16 cellular contexts compared by ENCODE assay signal in the genomic region with DNA sequence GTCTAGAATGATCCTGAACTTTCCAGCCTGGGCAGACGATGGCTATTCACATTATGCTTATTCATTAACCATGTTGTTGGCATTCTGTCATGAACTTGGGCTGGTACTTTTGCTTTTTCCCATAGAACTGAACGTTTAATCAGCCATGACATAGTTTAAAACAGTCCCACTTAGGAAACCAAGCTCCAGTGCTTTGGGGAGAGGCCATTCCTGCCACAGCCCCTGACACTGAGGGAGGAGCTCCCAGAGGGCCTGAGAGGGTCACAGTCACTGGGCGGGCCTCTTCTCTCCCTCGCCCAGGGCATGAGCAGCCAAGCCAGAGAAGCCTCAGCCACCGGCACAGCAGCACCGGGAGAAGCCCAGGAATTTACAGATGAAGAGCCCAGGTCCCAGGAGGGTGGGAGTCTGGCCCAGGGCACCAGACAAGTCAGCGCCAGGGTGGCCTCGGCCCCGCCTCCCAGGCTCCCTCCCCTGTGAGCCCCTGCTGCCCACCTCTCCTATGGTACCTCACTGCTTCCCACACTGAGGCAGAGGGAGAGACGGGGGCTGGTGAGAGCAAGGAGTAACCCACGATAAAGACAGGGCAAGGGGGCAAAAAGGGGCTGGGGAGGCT. TPM values are rescaled to one million over a fixed set of nuclear protein-coding genes. Genes with fewer than 3 reads are reported as not detected.
DNase-seq lines count a peak whose midpoint lies in the region; ATAC-seq, FAIRE-seq and TF ChIP-seq lines count a peak whose summit lies in the region.
"Had no signal": no experiment of that assay in that cellular context is flagged by ENCODE, and none has a peak within 500 bp of the region (broad histone marks: within the 10 kb centered on the region; RNA-seq: fewer than 3 reads in every experiment).

No MANE protein-coding gene starts in this region.

- H3F3A ChIP-seq in PC-9 (ENCODE audit: insufficient read depth, low read depth): peaks cover 81% of the 10 kb centered on the region

- CTCF ChIA-PET in CD4-positive, alpha-beta T cell (lab: Charles Lee): no interaction called here
- CTCF ChIA-PET in PC-9 (lab: Charles Lee): interaction anchor here (0.9 to 1.0 kb wide), 2 partner anchors 15 to 17 kb away, joined by 3 to 4 read pairs; no protein-coding TSS in a partner anchor

- no peaks in the 10 kb centered on the region for H3K9me3 Mint-ChIP-seq in CD4-positive, alpha-beta T cell
- H3K9me3 Mint-ChIP-seq: activated T-helper 2 cell treated with anti-CD3 and anti-CD28 coated beads, Interferon-gamma antibody, Interleukin-2, Interleukin-4, amounts not matched to agents 10 μg/mL and 5 μg/mL and 100 μg/mL, durations not matched to agents 14 hours and 24 hours and 36 hours; memory B cell; stimulated activated memory B cell treated with anti-CD40 and anti-IgM and Interleukin-4, amounts not matched to agents 10 μg/mL and 1 μg/mL and 100 μg/mL, for 72 hours; T-helper 2 cell treated with Interferon-gamma antibody and Interleukin-4, amounts not matched to agents 5 μg/mL and 100 μg/mL, for 36 hours had no signal

- peaks cover 70% of the 10 kb centered on the region for H3K4me1 Mint-ChIP-seq in CD4-positive, alpha-beta T cell (ENCODE audit: low read depth)

- H3K27me3 Mint-ChIP-seq in CD4-positive, alpha-beta T cell: no peaks in the 10 kb centered on the region

- peak overlapping the region; percentile 90 for H3K4me2 ChIP-seq in PC-9

- H3K27ac ChIP-seq in CD4-positive, alpha-beta T cell (ENCODE audit: low read depth, low read length): no peak overlapping the region
- peak overlapping the region; percentile 92 for H3K27ac ChIP-seq in PC-9
- H3K27ac ChIP-seq in kidney (ENCODE audit: low read depth in 2 of 2, low read length in 2 of 2): peak overlapping the region; percentile 89 to 96
- H3K27ac ChIP-seq: C4-2B had no signal

- H3K36me3 Mint-ChIP-seq in CD4-positive, alpha-beta T cell (ENCODE audit: low read depth): no peaks in the 10 kb centered on the region
- H3K36me3 Mint-ChIP-seq: memory B cell; stimulated activated memory B cell treated with anti-CD40 and anti-IgM and Interleukin-4, amounts not matched to agents 10 μg/mL and 1 μg/mL and 100 μg/mL, for 72 hours had no signal

- POLR2A ChIA-PET in CD4-positive, alpha-beta T cell (lab: Charles Lee): interaction anchor here (0.6 to 17.1 kb wide), 5 partner anchors 15 to 73 kb away, joined by 3 to 295 read pairs (median 4); a partner anchor contains a TSS
- POLR2A ChIA-PET in PC-9 (lab: Charles Lee; ENCODE audit: unreplicated experiment): interaction anchor here (0.6 to 0.9 kb wide), 5 partner anchors 16 to 63 kb away, joined by 3 to 6 read pairs (median 3); no protein-coding TSS in a partner anchor

- H3K36me3 ChIP-seq in PC-9 (ENCODE audit: low read depth) (peaks cover 5% of the 10 kb centered on the region), kidney (ENCODE audit: control insufficient read depth in 1 of 2, insufficient read depth in 2 of 2, low read length in 2 of 2) (no peaks in the 10 kb centered on the region)

- intact Hi-C loops in CD4-positive, alpha-beta T cell (cut with DNase I, micrococcal nuclease): loop anchor here in 1 of 2 experiments (2.0 to 5.0 kb wide), 2 partner anchors 16 to 37 kb away; no protein-coding TSS in a partner anchor
- intact Hi-C loops in PC-9 (cut with micrococcal nuclease; ENCODE audit: unreplicated experiment): no loop called here
- intact Hi-C loops in kidney (cut with DNase I): no loop called here

- ATAC-seq in CD4-positive, alpha-beta T cell (ENCODE audit: poor library complexity): no peak
- ATAC-seq in HG03442 (IDR thresholded peaks at IDR 0.05; ENCODE audit: unreplicated experiment): no peak
- ATAC-seq: stimulated activated memory B cell treated with anti-CD40 and anti-IgM and Interleukin-4, amounts not matched to agents 10 μg/mL and 1 μg/mL and 100 μg/mL, for 72 hours had no signal

- no peaks in the 10 kb centered on the region for H4K20me1 ChIP-seq in PC-9 (ENCODE audit: insufficient read depth)

- H3K4me3 Mint-ChIP-seq in CD4-positive, alpha-beta T cell: no peak overlapping the region
- H3K4me3 Mint-ChIP-seq: memory B cell; stimulated activated memory B cell treated with anti-CD40 and anti-IgM and Interleukin-4, amounts not matched to agents 10 μg/mL and 1 μg/mL and 100 μg/mL, for 72 hours; T-helper 2 cell treated with Interferon-gamma antibody and Interleukin-4, amounts not matched to agents 5 μg/mL and 100 μg/mL, for 36 hours had no signal

- H3K9me2 ChIP-seq in PC-9 (ENCODE audit: insufficient read depth): no peaks in the 10 kb centered on the region

- DNase-seq in CD4-positive, alpha-beta T cell: peak in 1 of 10 experiments; percentile 26
- DNase-seq in PC-9 (peak; percentile 79 to 84), kidney (peak; percentile 93), renal cortical epithelial cell (ENCODE audit: low read depth) (peak; percentile 99), NOMO-1 (lab: John Stamatoyannopoulos, UW; ENCODE audit: unreplicated experiment in 2 of 2) (no peak), NCI-H82 (lab: John Stamatoyannopoulos, UW) (no peak)
- DNase-seq: activated CD4-positive, alpha-beta T cell treated with anti-CD3 and anti-CD28 coated beads, Interleukin-2, amount 50 U/mL, for 1 hour; NCI-H1048 had no signal

- no peaks in the 10 kb centered on the region for H3K27me3 ChIP-seq in CD4-positive, alpha-beta T cell (ENCODE audit: control insufficient read depth, insufficient read depth, low read length)
- H3K27me3 ChIP-seq in PC-9 (ENCODE audit: insufficient read depth, low read depth): no peaks in the 10 kb centered on the region

- H3K79me2 ChIP-seq in PC-9 (ENCODE audit: low read depth): peaks cover 27% of the 10 kb centered on the region

- no peak overlapping the region for H2AFZ ChIP-seq in PC-9

- peak overlapping the region; percentile 33 for H3K27ac Mint-ChIP-seq in CD4-positive, alpha-beta T cell
- H3K27ac Mint-ChIP-seq: activated T-helper 2 cell treated with anti-CD3 and anti-CD28 coated beads, Interferon-gamma antibody, Interleukin-2, Interleukin-4, amounts not matched to agents 10 μg/mL and 5 μg/mL and 100 μg/mL, durations not matched to agents 14 hours and 24 hours and 36 hours; memory B cell; stimulated activated memory B cell treated with anti-CD40 and anti-IgM and Interleukin-4, amounts not matched to agents 10 μg/mL and 1 μg/mL and 100 μg/mL, for 72 hours; T-helper 2 cell treated with Interferon-gamma antibody and Interleukin-4, amounts not matched to agents 5 μg/mL and 100 μg/mL, for 36 hours had no signal

- BruUV-seq in PC-9 (replicated peaks; lab: Mats Ljungman, UMichigan): no TSS peak

- no peak for TF ChIP-seq CTCF in CD4-positive, alpha-beta T cell (IDR thresholded peaks at IDR 0.05)
- TF ChIP-seq CTCF in PC-9 (conservative IDR thresholded peaks at IDR 0.05): no peak
- TF ChIP-seq CTCF in kidney (IDR thresholded peaks at IDR 0.05; ENCODE audit: borderline replicate concordance, extremely low read depth, insufficient read depth): no peak

- FAIRE-seq in kidney (lab: Jason Lieb, UNC): peak; percentile 88
- FAIRE-seq: H1, urothelium cell line had no signal

- H3K4me1 ChIP-seq in PC-9 (replicated peaks; ENCODE audit: insufficient read depth) (peaks cover 99% of the 10 kb centered on the region), kidney (ENCODE audit: control insufficient read depth in 1 of 2, insufficient read depth in 1 of 2, low read depth in 1 of 2, low read length in 2 of 2) (peaks cover 24 to 57% of the 10 kb centered on the region in 2 donors)

- H3K9ac ChIP-seq in kidney (ENCODE audit: low read length in 2 of 2): peak overlapping the region; percentile 22 to 86

- H3K9me3 ChIP-seq in CD4-positive, alpha-beta T cell (ENCODE audit: control insufficient read depth, low read length): no peaks in the 10 kb centered on the region
- no peaks in the 10 kb centered on the region for H3K9me3 ChIP-seq in PC-9 (ENCODE audit: insufficient read depth, low read depth)
- no peaks in the 10 kb centered on the region for H3K9me3 ChIP-seq in kidney (ENCODE audit: control insufficient read depth in 1 of 2, low read length in 2 of 2)

- H3K4me3 ChIP-seq in PC-9 (peak overlapping the region; percentile 62), kidney (ENCODE audit: low read length in 2 of 2) (peak overlapping the region in 1 of 2 donors; percentile 25)

RNA-seq across cellular contexts. Expression of a gene that starts 33.6 kb away (rescaled TPM):
- 100 to 1,000 TPM; 101 to 102 TPM for total RNA-seq in CD4-positive, alpha-beta T cell
- total RNA-seq in PC-9 (2021): 146 and 171 TPM in 2 replicates
- 477 TPM for total RNA-seq in kidney
- polyA plus RNA-seq in kidney (ENCODE audit: insufficient read depth, low read depth, low replicate concordance): 1,006 TPM
- 255 and 504 TPM in 2 replicates for total RNA-seq in renal cortical epithelial cell
- total RNA-seq: H1 had no signal
- polyA plus RNA-seq: H1 had no signal

Comparison
In these comparisons a context has a peak if more than half of its experiments do, and no peak if none do; other contexts are left out.
1. DNase-seq: peak in PC-9 (2 of 2), kidney (single experiment) and renal cortical epithelial cell (single experiment); none in NOMO-1 (0 of 2) and NCI-H82 (single experiment).